In genomic region chr7:128343554-128344430, GRCh38 we compare ENCODE assay signal across 8 cellular contexts. TPM values are rescaled to one million over a fixed set of nuclear protein-coding genes. Genes with fewer than 3 reads are reported as not detected.
A peak's percentile ranks its signal among the peaks of the same experiment; 100 is the strongest.
DNase-seq lines count a peak whose midpoint lies in the region; ATAC-seq, FAIRE-seq and TF ChIP-seq lines count a peak whose summit lies in the region.

TSS of gene RBM28 (minus strand) at chr7:128343908. CDS start at chr7:128343793, 115 bp downstream.

- H3K4me1 ChIP-seq in right atrium auricular region, result peaks cover 0 to 22% of the 10 kb centered on the region in 2 donors

- H3K9me3 ChIP-seq in right atrium auricular region, result no peaks in the 10 kb centered on the region

- peak; percentile 69 for ATAC-seq in GM18499 (IDR thresholded peaks at IDR 0.05; ENCODE audit: insufficient read depth, unreplicated experiment)
- peak; percentile 96 for ATAC-seq in HG02884 (IDR thresholded peaks at IDR 0.05; ENCODE audit: unreplicated experiment)

- peak; percentile 87 for DNase-seq in NCI-H1694 treated with DMSO at 0.1 percent for 48 hours (lab: John Stamatoyannopoulos, UW)
- DNase-seq in T-helper 2 cell, result peak; percentile 53 to 95 (median 76)
- peak; percentile 92 for DNase-seq in right atrium auricular region (ENCODE audit: low spot score)
- peak; percentile 68 for DNase-seq in pulmonary artery endothelial cell (ENCODE audit: low read depth, low spot score)
- peak; percentile 87 for DNase-seq in urothelium cell line (ENCODE audit: low spot score)

- peak within 1 kb of the TSS; percentile 75 to 76 for H3K4me3 ChIP-seq in right atrium auricular region

- no peaks in the 10 kb centered on the region for H3K27me3 ChIP-seq in right atrium auricular region

- no peak for FAIRE-seq in urothelium cell line (lab: Jason Lieb, UNC)

- TF ChIP-seq CTCF in right atrium auricular region (IDR thresholded peaks at IDR 0.05), result no peak

- H3K27ac ChIP-seq in angular gyrus (ENCODE audit: low read depth, low read length) (peak within 1 kb of the TSS; percentile 80), right atrium auricular region (peak within 1 kb of the TSS; percentile 81 to 85)

- H3K36me3 ChIP-seq in right atrium auricular region, result peaks cover 5% of the 10 kb centered on the region

RNA-seq across cellular contexts. Expression of gene RBM28, which starts in this region (rescaled TPM):
- 10 to 100 TPM; 12.7 to 15.1 TPM for total RNA-seq in right atrium auricular region
- total RNA-seq in pulmonary artery endothelial cell, result 19.7 and 39.9 TPM in 2 replicates

Comparison
In these comparisons a context has a peak if more than half of its experiments do, and no peak if none do; other contexts are left out.
1. Peak in every context shown above with its lines: DNase-seq, ATAC-seq, H3K4me3 ChIP-seq and H3K27ac ChIP-seq.